Comparison of ENCODE assay signal across 15 cellular contexts in genomic region chr18:8947576-8947975, GRCh38.
A peak's percentile ranks its signal among the peaks of the same experiment; 100 is the strongest.
DNase-seq lines count a peak whose midpoint lies in the region; ATAC-seq and TF ChIP-seq lines count a peak whose summit lies in the region.
"Had no signal": no experiment of that assay in that cellular context is flagged by ENCODE, and none has a peak within 500 bp of the region (broad histone marks: within the 10 kb centered on the region; RNA-seq: fewer than 3 reads in every experiment).

No MANE protein-coding gene starts in this region.

- peak; percentile 49 for DNase-seq in DMS79 (lab: John Stamatoyannopoulos, UW)
- DNase-seq in NCI-H446 (lab: John Stamatoyannopoulos, UW), result peak; percentile 67 to 95
- DNase-seq in cerebellum (ENCODE audit: low spot score), result peak; percentile 54
- no peak for DNase-seq in osteoblast (ENCODE audit: insufficient read length, low spot score, missing footprints)
- DNase-seq in AG08396 (ENCODE audit: low spot score), result no peak
- no peak for DNase-seq in activated gamma-delta T cell (lab: John Stamatoyannopoulos, UW)
- DNase-seq in DMS114 treated with DMSO at 0.1 percent for 48 hours (lab: John Stamatoyannopoulos, UW; ENCODE audit: unreplicated experiment), result no peak
- no peak for DNase-seq in left colon
- DNase-seq: activated CD4-positive, alpha-beta memory T cell treated with anti-CD3 and anti-CD28 coated beads for 36 hours; activated effector memory CD4-positive, alpha-beta T cell treated with Interleukin-2 at 50 U/mL for 16 hours; effector memory CD8-positive, alpha-beta T cell; GF-D8; NCI-H526 treated with DMSO at 0.1 percent for 48 hours; SHP77; thyroid gland had no signal

- no peaks in the 10 kb centered on the region for H3K79me2 ChIP-seq in osteoblast (ENCODE audit: insufficient read depth, low read length)

- H3K27ac ChIP-seq in osteoblast (ENCODE audit: low read depth, low read length), result peak overlapping the region; percentile 90
- H3K27ac ChIP-seq: thyroid gland had no signal

- no peaks in the 10 kb centered on the region for H3K27me3 ChIP-seq in osteoblast (ENCODE audit: insufficient read depth, low read length)
- H3K27me3 ChIP-seq: thyroid gland had no signal

- peaks cover 3% of the 10 kb centered on the region for H3K9me3 ChIP-seq in osteoblast (ENCODE audit: low read depth, low read length)
- H3K9me3 ChIP-seq: thyroid gland had no signal

- ATAC-seq in left colon, result no peak
- ATAC-seq: effector memory CD8-positive, alpha-beta T cell had no signal

- no peaks in the 10 kb centered on the region for H4K20me1 ChIP-seq in osteoblast (ENCODE audit: insufficient read depth, low read length)

- no peak for TF ChIP-seq CTCF in osteoblast (IDR thresholded peaks at IDR 0.05; ENCODE audit: extremely low read depth, low read depth, low read length)

- no peaks in the 10 kb centered on the region for H3K36me3 ChIP-seq in osteoblast (ENCODE audit: insufficient read depth, low read length)
- H3K36me3 ChIP-seq: thyroid gland had no signal

- H2AFZ ChIP-seq in osteoblast (ENCODE audit: low read length), result no peak overlapping the region

- no peak overlapping the region for H3K4me3 ChIP-seq in osteoblast (ENCODE audit: insufficient read depth, low read length)
- H3K4me3 ChIP-seq: thyroid gland had no signal

- H3K4me1 ChIP-seq in osteoblast (ENCODE audit: insufficient read depth, low read length), result peaks cover 51% of the 10 kb centered on the region
- H3K4me1 ChIP-seq: thyroid gland had no signal

- H3K4me2 ChIP-seq in osteoblast (ENCODE audit: insufficient read depth, low read length), result no peak overlapping the region

- intact Hi-C loops in left colon (cut with DNase I, micrococcal nuclease), result no loop called here

Comparison
In these comparisons a context has a peak if more than half of its experiments do, and no peak if none do; other contexts are left out.
1. DNase-seq: peak in DMS79 (single experiment), NCI-H446 (2 of 2) and cerebellum (single experiment); none in osteoblast (single experiment), AG08396 (single experiment), activated gamma-delta T cell (single experiment), DMS114 treated with DMSO at 0.1 percent for 48 hours (single experiment) and left colon (0 of 2).